ENCODE assay signal across 8 cellular contexts in genomic region chr19:42219812-42220750, GRCh38. TPM values are rescaled to one million over a fixed set of nuclear protein-coding genes. Genes with fewer than 3 reads are reported as not detected.
DNase-seq lines count a peak whose midpoint lies in the region; ATAC-seq, FAIRE-seq and TF ChIP-seq lines count a peak whose summit lies in the region.

Gene ZNF526, plus strand, starts transcription at chr19:42220312. Its CDS starts 4,092 bp downstream, at chr19:42224404.

- ATAC-seq in GM18505 (IDR thresholded peaks at IDR 0.05; ENCODE audit: unreplicated experiment) (peak; percentile 63), HG02970 (IDR thresholded peaks at IDR 0.05; ENCODE audit: low FRiP score, unreplicated experiment) (peak; percentile 52), psoas muscle (peak; percentile 90 to 92 (median 92))

- H3K36me3 ChIP-seq in right atrium auricular region (peaks cover 10% of the 10 kb centered on the region), psoas muscle (ENCODE audit: insufficient read depth in 1 of 2, low read depth in 1 of 2) (peaks cover 0 to 17% of the 10 kb centered on the region in 2 donors)

- intact Hi-C loops in T-helper 2 cell treated with Interferon-gamma antibody and Interleukin-4, amounts not matched to agents 100 ng/mL and 5 ng/mL, for 36 hours (cut with micrococcal nuclease), result loop anchor here (1.0 kb wide), 3 partner anchors 22 to 105 kb away; partner anchors contain the start of genes GSK3A and MEGF8
- intact Hi-C loops in psoas muscle (cut with DNase I), result no loop called here

- TF ChIP-seq CTCF in right atrium auricular region (IDR thresholded peaks at IDR 0.05) (no peak), psoas muscle (IDR thresholded peaks at IDR 0.05) (no peak)

- H3K9me3 ChIP-seq in right atrium auricular region (no peaks in the 10 kb centered on the region), psoas muscle (no peaks in the 10 kb centered on the region)

- peak within 1 kb of the TSS; percentile 84 to 93 for H3K27ac ChIP-seq in right atrium auricular region
- peak within 1 kb of the TSS; percentile 77 for H3K27ac ChIP-seq in psoas muscle

- DNase-seq in NCI-H1930 (lab: John Stamatoyannopoulos, UW) (peak; percentile 99 to 100), anterior cingulate cortex (lab: John Stamatoyannopoulos, UW) (peak; percentile 65 to 98 (median 96)), right atrium auricular region (ENCODE audit: low spot score) (peak; percentile 98), psoas muscle (peak; percentile 97 to 99), urothelium cell line (ENCODE audit: low spot score) (peak; percentile 99)

- 0 to 1% (median 1%) methylated on average over 53 of the region's 53 CpGs for WGBS in psoas muscle, 3 donors

- H3K27me3 ChIP-seq in right atrium auricular region (no peaks in the 10 kb centered on the region), psoas muscle (ENCODE audit: insufficient read depth in 3 of 3, low read length in 2 of 3) (no peaks in the 10 kb centered on the region)

- peak; percentile 86 for TF ChIP-seq POLR2A in GM18505 (IDR thresholded peaks at IDR 0.05; ENCODE audit: borderline replicate concordance, extremely low read depth, insufficient read depth, insufficient read length)

- H3K4me3 ChIP-seq in right atrium auricular region (peak within 1 kb of the TSS; percentile 80 to 87), psoas muscle (peak within 1 kb of the TSS; percentile 88)

- H3K4me1 ChIP-seq in right atrium auricular region, result peaks cover 0 to 52% of the 10 kb centered on the region in 2 donors
- H3K4me1 ChIP-seq in psoas muscle, result peaks cover 43% of the 10 kb centered on the region

- FAIRE-seq in urothelium cell line (lab: Jason Lieb, UNC), result peak; percentile 85

RNA-seq across cellular contexts. Expression of gene ZNF526, which starts in this region (rescaled TPM):
- total RNA-seq in T-helper 2 cell treated with Interferon-gamma antibody and Interleukin-4, amounts not matched to agents 100 ng/mL and 5 ng/mL, for 36 hours, result 18.4 and 20.0 TPM in 2 replicates
- total RNA-seq in right atrium auricular region (1 to 10 TPM; 2.6 to 5.4 TPM), psoas muscle (1 to 10 TPM; 4.2 to 7.9 (median 6.0) TPM)
- 1 to 10 TPM; 3.4 to 7.4 (median 5.0) TPM for polyA plus RNA-seq in psoas muscle

Comparison
In these comparisons a context has a peak if more than half of its experiments do, and no peak if none do; other contexts are left out.
1. Peak in every context shown above with its lines: DNase-seq, ATAC-seq, H3K4me3 ChIP-seq and H3K27ac ChIP-seq.